ENCODE assay signal across 1 cellular context in the genomic region with DNA sequence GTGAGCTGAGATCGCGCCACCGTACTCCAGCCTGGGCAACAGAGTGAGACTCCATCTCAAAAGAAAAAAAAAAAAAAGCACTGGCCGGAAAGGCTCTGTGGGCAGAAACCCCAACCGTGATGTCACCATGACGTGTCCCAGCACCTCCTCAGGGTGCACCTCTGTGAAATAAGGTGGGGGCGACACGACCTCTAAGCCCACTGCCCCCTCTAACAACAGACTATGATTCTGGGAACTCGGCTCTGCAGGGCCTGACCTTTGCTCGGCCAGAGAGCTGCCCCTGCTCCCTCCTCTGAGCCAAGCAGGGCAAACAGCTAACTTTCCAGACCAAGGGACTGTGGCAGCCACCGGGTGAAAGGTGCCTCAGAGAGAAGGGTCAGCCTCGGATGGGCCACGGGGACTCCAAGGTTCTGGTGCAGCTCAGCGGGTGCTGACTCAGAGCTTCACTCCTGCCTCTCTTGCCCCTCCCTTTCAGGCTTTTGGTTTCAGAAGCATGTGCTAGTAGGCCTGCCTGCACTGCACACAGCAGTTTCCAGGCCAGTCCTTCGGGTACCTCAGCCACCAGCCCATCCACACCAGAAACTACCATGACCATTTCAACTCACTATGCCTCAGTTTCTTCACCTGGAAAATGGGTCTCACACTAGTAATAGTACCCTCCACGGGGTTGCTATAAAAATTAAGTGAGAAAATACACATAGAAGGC.
TF ChIP-seq lines count a peak whose summit lies in the region.

No MANE protein-coding gene starts in this region.

TF ChIP-seq in HepG2, 621 proteins besides CTCF, POLR2A, EP300 and RAD21 (continued from another document and continues in another):
- TF ChIP-seq ARID5B (CRISPR knock-in tag; IDR thresholded peaks at IDR 0.05), result no peak; the same call in 1 of the 2 replicates
- no peak for TF ChIP-seq GLI4 (CRISPR knock-in tag; IDR thresholded peaks at IDR 0.05; ENCODE audit: borderline replicate concordance)
- TF ChIP-seq ZNF3 (CRISPR knock-in tag; IDR thresholded peaks at IDR 0.05), result no peak
- TF ChIP-seq, protein P1, sequence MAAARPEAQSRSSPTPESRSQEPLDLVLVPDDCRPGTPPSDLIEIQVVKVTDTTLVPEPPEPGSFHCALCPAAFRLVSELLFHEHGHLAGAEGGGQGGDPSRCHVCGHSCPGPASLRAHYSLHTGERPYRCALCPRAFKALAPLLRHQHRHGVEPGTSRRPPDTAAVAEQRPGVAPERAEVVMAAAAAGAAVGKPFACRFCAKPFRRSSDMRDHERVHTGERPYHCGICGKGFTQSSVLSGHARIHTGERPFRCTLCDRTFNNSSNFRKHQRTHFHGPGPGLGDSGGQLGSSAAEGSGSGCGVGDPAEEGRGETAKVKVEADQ (CRISPR knock-in tag; IDR thresholded peaks at IDR 0.05; ENCODE audit: borderline replicate concordance), result no peak
- TF ChIP-seq ZNF496 (CRISPR knock-in tag; IDR thresholded peaks at IDR 0.05; ENCODE audit: insufficient replicate concordance), result no peak
- TF ChIP-seq MATR3 (CRISPR knock-in tag; IDR thresholded peaks at IDR 0.05), result no peak
- TF ChIP-seq, protein P2, sequence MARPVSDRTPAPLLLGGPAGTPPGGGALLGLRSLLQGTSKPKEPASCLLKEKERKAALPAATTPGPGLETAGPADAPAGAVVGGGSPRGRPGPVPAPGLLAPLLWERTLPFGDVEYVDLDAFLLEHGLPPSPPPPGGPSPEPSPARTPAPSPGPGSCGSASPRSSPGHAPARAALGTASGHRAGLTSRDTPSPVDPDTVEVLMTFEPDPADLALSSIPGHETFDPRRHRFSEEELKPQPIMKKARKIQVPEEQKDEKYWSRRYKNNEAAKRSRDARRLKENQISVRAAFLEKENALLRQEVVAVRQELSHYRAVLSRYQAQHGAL (CRISPR knock-in tag; IDR thresholded peaks at IDR 0.05; ENCODE audit: not compliant biosample characterization), result no peak
- TF ChIP-seq ONECUT2 (CRISPR knock-in tag; IDR thresholded peaks at IDR 0.05), result no peak
- no peak for TF ChIP-seq LRRFIP1 (CRISPR knock-in tag; conservative IDR thresholded peaks at IDR 0.05)
- no peak for TF ChIP-seq ZBTB34 (CRISPR knock-in tag; IDR thresholded peaks at IDR 0.05)
- no peak for TF ChIP-seq ZSCAN9 (CRISPR knock-in tag; IDR thresholded peaks at IDR 0.05; ENCODE audit: borderline replicate concordance)
- no peak for TF ChIP-seq ZNF660 (CRISPR knock-in tag; IDR thresholded peaks at IDR 0.05; ENCODE audit: borderline replicate concordance, low read depth)
- TF ChIP-seq SAP130 (CRISPR knock-in tag; IDR thresholded peaks at IDR 0.05; ENCODE audit: low read depth), result no peak; the same call in none of the 2 replicates
- TF ChIP-seq TAF1 (CRISPR knock-in tag; IDR thresholded peaks at IDR 0.05), result no peak; the same call in 1 of the 2 replicates
- no peak for TF ChIP-seq ZNF766 (CRISPR knock-in tag; IDR thresholded peaks at IDR 0.05; ENCODE audit: borderline replicate concordance)
- no peak for TF ChIP-seq MIER2 (CRISPR knock-in tag; IDR thresholded peaks at IDR 0.05)
- no peak for TF ChIP-seq ZNF317 (CRISPR knock-in tag; IDR thresholded peaks at IDR 0.05)
- no peak for TF ChIP-seq ZNF17 (CRISPR knock-in tag; IDR thresholded peaks at IDR 0.05)
- no peak for TF ChIP-seq ELF4 (CRISPR knock-in tag; IDR thresholded peaks at IDR 0.05; ENCODE audit: borderline replicate concordance)
- TF ChIP-seq ZNF770 (CRISPR knock-in tag; IDR thresholded peaks at IDR 0.05), result 0 out of 2 replicates have a peak, but pooled peaks have one; percentile 26
- no peak for TF ChIP-seq ZSCAN30 (CRISPR knock-in tag; IDR thresholded peaks at IDR 0.05)
- TF ChIP-seq ZNF143 (CRISPR knock-in tag; IDR thresholded peaks at IDR 0.05), result no peak
- TF ChIP-seq SOX5 (CRISPR knock-in tag; IDR thresholded peaks at IDR 0.05; ENCODE audit: borderline replicate concordance), result no peak
- no peak for TF ChIP-seq ETV6 (CRISPR knock-in tag; conservative IDR thresholded peaks at IDR 0.05)
- TF ChIP-seq ZNF737 (CRISPR knock-in tag; IDR thresholded peaks at IDR 0.05; ENCODE audit: borderline replicate concordance), result no peak
- TF ChIP-seq, protein P3, sequence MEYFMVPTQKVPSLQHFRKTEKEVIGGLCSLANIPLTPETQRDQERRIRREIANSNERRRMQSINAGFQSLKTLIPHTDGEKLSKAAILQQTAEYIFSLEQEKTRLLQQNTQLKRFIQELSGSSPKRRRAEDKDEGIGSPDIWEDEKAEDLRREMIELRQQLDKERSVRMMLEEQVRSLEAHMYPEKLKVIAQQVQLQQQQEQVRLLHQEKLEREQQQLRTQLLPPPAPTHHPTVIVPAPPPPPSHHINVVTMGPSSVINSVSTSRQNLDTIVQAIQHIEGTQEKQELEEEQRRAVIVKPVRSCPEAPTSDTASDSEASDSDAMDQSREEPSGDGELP (IDR thresholded peaks at IDR 0.05; ENCODE audit: borderline replicate concordance, low read depth), result 0 out of 2 replicates have a peak, but pooled peaks have one; percentile 14
- TF ChIP-seq ARHGAP35 (CRISPR knock-in tag; IDR thresholded peaks at IDR 0.05; ENCODE audit: borderline replicate concordance), result 0 out of 2 replicates have a peak, but pooled peaks have one; percentile 61
- TF ChIP-seq ZMYM3 (CRISPR knock-in tag; IDR thresholded peaks at IDR 0.05), result peak; percentile 93
- no peak for TF ChIP-seq ARNTL (CRISPR knock-in tag; IDR thresholded peaks at IDR 0.05)
- TF ChIP-seq HDAC2 (CRISPR knock-in tag; IDR thresholded peaks at IDR 0.05), result peak; percentile 35; the same call in 1 of the 2 replicates
- no peak for TF ChIP-seq NFATC3 (CRISPR knock-in tag; IDR thresholded peaks at IDR 0.05)
- no peak; the same call in 1 of the 2 replicates for TF ChIP-seq SMAD1 (CRISPR knock-in tag; IDR thresholded peaks at IDR 0.05; ENCODE audit: borderline replicate concordance, low read depth)
- no peak for TF ChIP-seq GTF2F1 (IDR thresholded peaks at IDR 0.05; ENCODE audit: low read length)
- TF ChIP-seq FOXM1 (CRISPR knock-in tag; IDR thresholded peaks at IDR 0.05), result no peak
- no peak for TF ChIP-seq ZNF609 (CRISPR knock-in tag; IDR thresholded peaks at IDR 0.05; ENCODE audit: borderline replicate concordance)
- no peak for TF ChIP-seq ZNF546 (CRISPR knock-in tag; conservative IDR thresholded peaks at IDR 0.05)
- no peak for TF ChIP-seq SATB2 (CRISPR knock-in tag; IDR thresholded peaks at IDR 0.05)
- TF ChIP-seq NR2F6 (IDR thresholded peaks at IDR 0.05), result peak; percentile 67; the same call in 1 of the 2 replicates
- peak; percentile 75 for TF ChIP-seq NR2F6 (CRISPR knock-in tag; IDR thresholded peaks at IDR 0.05)
- TF ChIP-seq SOX6 (IDR thresholded peaks at IDR 0.05), result no peak
- TF ChIP-seq SOX6 (CRISPR knock-in tag; IDR thresholded peaks at IDR 0.05), result no peak
